In genomic region chr2:241508510-241509407, GRCh38 we compare ENCODE assay signal across 8 cellular contexts. TPM values are rescaled to one million over a fixed set of nuclear protein-coding genes. Genes with fewer than 3 reads are reported as not detected.
A peak's percentile ranks its signal among the peaks of the same experiment; 100 is the strongest.
DNase-seq lines count a peak whose midpoint lies in the region; ATAC-seq and TF ChIP-seq lines count a peak whose summit lies in the region.

TSS of gene STK25 (minus strand) at chr2:241508584. CDS start at chr2:241508035, 549 bp downstream.

- POLR2A ChIA-PET in OCI-LY7 (lab: Charles Lee): no interaction called here

- DNase-seq in DMS 273 (lab: John Stamatoyannopoulos, UW; ENCODE audit: unreplicated experiment) (peak; percentile 99), HuH-7.5 (ENCODE audit: low spot score) (peak; percentile 98), OCI-LY7 (ENCODE audit: low spot score) (peak; percentile 98), activated T-cell treated with anti-CD3 and anti-CD28 coated beads for 1 hour (ENCODE audit: low read depth) (peak; percentile 95), epidermal melanocyte (ENCODE audit: insufficient read length, low spot score) (peak; percentile 100)
- peak; percentile 90 to 96 for DNase-seq in stimulated activated CD8-positive, alpha-beta memory T cell treated with anti-CD3 and anti-CD28 coated beads, Interleukin-4, amount 100 ng/mL, for 1 hour (ENCODE audit: low read depth in 2 of 2, low spot score in 1 of 2)

- BruUV-seq in OCI-LY7 (replicated peaks; lab: Mats Ljungman, UMichigan): no TSS peak

- no peaks in the 10 kb centered on the region for H3K27me3 ChIP-seq in mononuclear cell (ENCODE audit: insufficient read depth, low read length)

- H3K9me3 ChIP-seq in OCI-LY7 (ENCODE audit: low read length) (no peaks in the 10 kb centered on the region), mononuclear cell (ENCODE audit: low read depth, low read length) (no peaks in the 10 kb centered on the region)

- H3K79me2 ChIP-seq in OCI-LY7 (ENCODE audit: insufficient read depth, low read depth, low read length): peaks cover 12% of the 10 kb centered on the region

- H3K4me3 ChIP-seq in OCI-LY7 (ENCODE audit: low read depth, low read length, poor library complexity, severe bottlenecking): peak within 1 kb of the TSS; percentile 98
- peak within 1 kb of the TSS; percentile 65 for H3K4me3 ChIP-seq in mononuclear cell (ENCODE audit: low read length)

- peak; percentile 88 for ATAC-seq in GM21526 (IDR thresholded peaks at IDR 0.05; ENCODE audit: low FRiP score, unreplicated experiment)

- peaks cover 14% of the 10 kb centered on the region; the same call in 1 of the 2 replicates for H3K36me3 ChIP-seq in OCI-LY7 (ENCODE audit: insufficient read depth, low read length)

- H3K9me2 ChIP-seq in OCI-LY7 (ENCODE audit: insufficient read depth, low read length): no peaks in the 10 kb centered on the region

- TF ChIP-seq CTCF in OCI-LY7 (conservative IDR thresholded peaks at IDR 0.05; ENCODE audit: low read length): no peak

- H3K4me1 ChIP-seq in OCI-LY7 (ENCODE audit: insufficient read depth, low read length, poor library complexity, severe bottlenecking) (peaks cover 18% of the 10 kb centered on the region), mononuclear cell (ENCODE audit: insufficient read depth, low read length) (peaks cover 21% of the 10 kb centered on the region)

- no peaks in the 10 kb centered on the region for H4K20me1 ChIP-seq in OCI-LY7 (ENCODE audit: insufficient read depth, low read length)

- H3K27ac ChIP-seq in OCI-LY7 (ENCODE audit: low read depth, low read length, poor library complexity, severe bottlenecking): peak within 1 kb of the TSS; percentile 26

- intact Hi-C loops in OCI-LY7 (cut with micrococcal nuclease; ENCODE audit: unreplicated experiment): loop anchor here (1.0 to 2.0 kb wide), 2 partner anchors 152 to 193 kb away; partner anchors contain the start of genes FARP2, HDLBP and SEPTIN2

- peak within 1 kb of the TSS; percentile 83 for H2AFZ ChIP-seq in OCI-LY7 (ENCODE audit: low read length)

- peak within 1 kb of the TSS; percentile 93 for H3K4me2 ChIP-seq in OCI-LY7 (ENCODE audit: low read length)

- CTCF ChIA-PET in OCI-LY7 (lab: Charles Lee; ENCODE audit: unreplicated experiment): no interaction called here

RNA-seq across cellular contexts. Expression of gene STK25, which starts in this region (rescaled TPM):
- 167 and 201 TPM in 2 replicates for total RNA-seq in OCI-LY7 (2014; rRNA removed; shearing (Covaris generic))
- total RNA-seq in OCI-LY7 (2022) (120 and 135 TPM in 2 replicates), mononuclear cell (59.9 TPM)

Comparison
In these comparisons a context has a peak if more than half of its experiments do, and no peak if none do; other contexts are left out.
1. Peak in every context shown above with its lines: DNase-seq, ATAC-seq, H3K4me3 ChIP-seq and H3K27ac ChIP-seq.